38 cellular contexts compared by ENCODE assay signal in the genomic region with DNA sequence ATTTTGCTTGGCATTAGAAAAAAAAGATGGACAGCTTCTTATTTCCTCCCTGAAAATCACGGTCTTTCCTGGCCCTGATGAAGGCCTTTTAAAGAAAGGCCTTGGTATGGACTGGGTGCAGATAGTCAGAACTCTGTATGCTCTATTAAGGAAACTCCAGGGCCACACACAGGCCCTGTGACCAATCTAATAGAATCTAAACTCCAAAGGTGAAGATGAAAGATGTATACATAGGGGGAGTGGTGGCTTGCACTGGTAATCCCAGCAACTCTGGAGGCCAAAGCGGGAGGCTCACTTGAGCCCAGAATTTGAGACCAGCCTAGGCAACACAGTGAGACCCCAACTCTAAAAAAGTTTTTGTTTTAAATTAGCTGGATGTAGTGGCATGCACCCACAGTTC. TPM values are rescaled to one million over a fixed set of nuclear protein-coding genes. Genes with fewer than 3 reads are reported as not detected.
DNase-seq lines count a peak whose midpoint lies in the region; ATAC-seq, FAIRE-seq and TF ChIP-seq lines count a peak whose summit lies in the region.
"Had no signal": no experiment of that assay in that cellular context is flagged by ENCODE, and none has a peak within 500 bp of the region (broad histone marks: within the 10 kb centered on the region; RNA-seq: fewer than 3 reads in every experiment).

No MANE protein-coding gene starts in this region.

- no peak overlapping the region for H3K4me3 Mint-ChIP-seq in nephron progenitor cell
- no peak overlapping the region for H3K4me3 Mint-ChIP-seq in activated naive CD8-positive, alpha-beta T cell treated with anti-CD3 and anti-CD28 coated beads for 36 hours
- H3K4me3 Mint-ChIP-seq: B cell; CD14-positive monocyte; CD4-positive, alpha-beta memory T cell; CD4-positive, alpha-beta T cell; CD4-positive, CD25-positive, alpha-beta regulatory T cell; CD8-positive, alpha-beta memory T cell; CD8-positive, alpha-beta T cell had no signal

- peaks cover 0 to 4% of the 10 kb centered on the region in 2 donors for H3K36me3 ChIP-seq in small intestine (ENCODE audit: control insufficient read depth in 2 of 2, insufficient read depth in 2 of 2, low read length in 2 of 2)

- peaks cover 15% of the 10 kb centered on the region for H3K4me1 Mint-ChIP-seq in nephron progenitor cell
- H3K4me1 Mint-ChIP-seq in activated naive CD8-positive, alpha-beta T cell treated with anti-CD3 and anti-CD28 coated beads for 36 hours, result peaks cover 11% of the 10 kb centered on the region
- H3K4me1 Mint-ChIP-seq: CD4-positive, alpha-beta memory T cell; CD8-positive, alpha-beta memory T cell had no signal

- H3K4me1 ChIP-seq in small intestine (ENCODE audit: control insufficient read depth in 2 of 2, insufficient read depth in 1 of 2, low read depth in 1 of 2, low read length in 1 of 2), result peaks cover 6% of the 10 kb centered on the region in 2 donors
- H3K4me1 ChIP-seq: A549, BE2C, BLaER1, Caco-2 had no signal

- no peak overlapping the region for H3K4me3 ChIP-seq in small intestine (ENCODE audit: low read depth in 1 of 2, low read length in 2 of 2)
- H3K4me3 ChIP-seq: A549; BLaER1; BLaER1 treated with 17β-estradiol and CSF1 and Interleukin-3, amounts not matched to agents 10 nM and 100 nM had no signal

- H3K9me3 ChIP-seq in small intestine (ENCODE audit: control insufficient read depth, low read depth), result no peaks in the 10 kb centered on the region
- H3K9me3 ChIP-seq: BE2C had no signal

- H3K36me3 Mint-ChIP-seq in nephron progenitor cell (ENCODE audit: low read depth), result peaks cover 43% of the 10 kb centered on the region
- peaks cover 29% of the 10 kb centered on the region for H3K36me3 Mint-ChIP-seq in activated naive CD8-positive, alpha-beta T cell treated with anti-CD3 and anti-CD28 coated beads for 36 hours

- peaks cover 29% of the 10 kb centered on the region for H3K9me3 Mint-ChIP-seq in nephron progenitor cell
- H3K9me3 Mint-ChIP-seq in activated naive CD8-positive, alpha-beta T cell treated with anti-CD3 and anti-CD28 coated beads for 36 hours, result peaks cover 12% of the 10 kb centered on the region

- no peaks in the 10 kb centered on the region for H3K27me3 ChIP-seq in small intestine (ENCODE audit: control insufficient read depth in 2 of 2, insufficient read depth in 2 of 2, low read length in 2 of 2)
- H3K27me3 ChIP-seq: BE2C; BLaER1; BLaER1 treated with 17β-estradiol and CSF1 and Interleukin-3, amounts not matched to agents 10 nM and 100 nM had no signal

- FAIRE-seq in small intestine (lab: Jason Lieb, UNC), result no peak
- FAIRE-seq: A204.1, A549, D721Med had no signal

- TF ChIP-seq CTCF in nephron progenitor cell (IDR thresholded peaks at IDR 0.05), result no peak

- intact Hi-C loops in left colon (cut with DNase I, micrococcal nuclease), result no loop called here

- H3K27me3 Mint-ChIP-seq in nephron progenitor cell (ENCODE audit: low read depth, poor library complexity), result no peaks in the 10 kb centered on the region
- no peaks in the 10 kb centered on the region for H3K27me3 Mint-ChIP-seq in activated naive CD8-positive, alpha-beta T cell treated with anti-CD3 and anti-CD28 coated beads for 36 hours
- H3K27me3 Mint-ChIP-seq: B cell; CD4-positive, alpha-beta memory T cell; CD4-positive, alpha-beta T cell; CD4-positive, CD25-positive, alpha-beta regulatory T cell; CD8-positive, alpha-beta memory T cell had no signal

- H3K27ac Mint-ChIP-seq in nephron progenitor cell, result peak overlapping the region; percentile 46
- no peak overlapping the region for H3K27ac Mint-ChIP-seq in activated naive CD8-positive, alpha-beta T cell treated with anti-CD3 and anti-CD28 coated beads for 36 hours
- H3K27ac Mint-ChIP-seq: B cell; CD4-positive, alpha-beta T cell; CD4-positive, CD25-positive, alpha-beta regulatory T cell; CD8-positive, alpha-beta T cell had no signal

- H3K27ac ChIP-seq in small intestine (ENCODE audit: low read depth in 1 of 2, low read length in 1 of 2), result no peak overlapping the region
- H3K27ac ChIP-seq: 22Rv1; A549; BLaER1; BLaER1 treated with 17β-estradiol and CSF1 and Interleukin-3, amounts not matched to agents 10 nM and 100 nM; C4-2B had no signal

- ATAC-seq in left colon, result peak; percentile 51
- ATAC-seq: A549; CD8-positive, alpha-beta T cell had no signal

- WGBS in small intestine, 3 donors, result 92 to 98% (median 93%) methylated on average over 2 of the region's 2 CpGs

- DNase-seq in left colon, result no peak
- DNase-seq in nephron progenitor cell, result no peak
- peak; percentile 41 for DNase-seq in small intestine
- no peak for DNase-seq in activated naive CD8-positive, alpha-beta T cell treated with anti-CD3 and anti-CD28 coated beads for 36 hours
- DNase-seq in NCI-H774 (lab: John Stamatoyannopoulos, UW), result no peak
- no peak for DNase-seq in NCI-H2081 (lab: John Stamatoyannopoulos, UW)
- DNase-seq: 8988T; ACHN; AML-193; BE2C; C1 segment of cervical spinal cord; Caco-2; Calu3; CD4-positive, alpha-beta memory T cell; CD4-positive, alpha-beta T cell; CD4-positive, CD25-positive, alpha-beta regulatory T cell; CD8-positive, alpha-beta memory T cell; CD8-positive, alpha-beta T cell; COR-L47; DMS 273 treated with DMSO at 0.1 percent for 48 hours; DMS153; DMS53; DMS79; DMS79 treated with DMSO at 0.1 percent for 48 hours; DND-41; EL had no signal

RNA-seq across cellular contexts. Expression of a gene that starts 37.3 kb away (rescaled TPM):
- 1 to 10 TPM; 2.9 to 4.1 TPM for total RNA-seq in left colon
- polyA plus RNA-seq in small intestine, result 10 to 100 TPM in 2 of 3 donors, 1 to 10 TPM in 1; 6.4 to 40.3 (median 10.8) TPM
- under 1 TPM in 1 of 2 experiments, not detected in 1; 0.16 TPM for total RNA-seq in activated naive CD8-positive, alpha-beta T cell treated with anti-CD3 and anti-CD28 coated beads for 36 hours
- total RNA-seq: A172; CD4-positive, alpha-beta memory T cell; CD4-positive, alpha-beta T cell; CD4-positive, CD25-positive, alpha-beta regulatory T cell; Daoy had no signal
- polyA plus RNA-seq: A549; BJ; CD4-positive, alpha-beta memory T cell had no signal
